ENCODE assay signal across 25 cellular contexts in genomic region chr9:120737411-120737810, GRCh38.
"Had no signal": no experiment of that assay in that cellular context is flagged by ENCODE, and none has a peak within 500 bp of the region (broad histone marks: within the 10 kb centered on the region; RNA-seq: fewer than 3 reads in every experiment).

No MANE protein-coding gene starts in this region.

- H3K27me3 Mint-ChIP-seq: activated CD4-positive, alpha-beta memory T cell treated with anti-CD3 and anti-CD28 coated beads for 36 hours; activated CD4-positive, alpha-beta T cell treated with anti-CD3 and anti-CD28 coated beads, Interleukin-2, amount 10 ng/mL, durations not matched to agents 24 days and 14 days; activated T-cell treated with anti-CD3 and anti-CD28 coated beads, Interleukin-2, amount 50 U/mL, for 24 hours; effector memory CD8-positive, alpha-beta T cell; naive B cell; progenitor cell of endocrine pancreas; stimulated activated naive B cell treated with anti-CD40 and anti-IgM and Interleukin-4, amounts not matched to agents 10 μg/mL and 1 μg/mL and 100 μg/mL, for 72 hours had no signal

- H3K4me1 ChIP-seq: gastroesophageal sphincter had no signal

- H3K9me3 Mint-ChIP-seq: activated CD4-positive, alpha-beta memory T cell treated with anti-CD3 and anti-CD28 coated beads for 36 hours; activated CD4-positive, alpha-beta T cell treated with anti-CD3 and anti-CD28 coated beads, Interleukin-2, amount 10 ng/mL, durations not matched to agents 24 days and 14 days; activated T-cell treated with anti-CD3 and anti-CD28 coated beads, Interleukin-2, amount 50 U/mL, for 24 hours; effector memory CD8-positive, alpha-beta T cell; mesothelial cell of epicardium; nephron progenitor cell; stimulated activated naive B cell treated with anti-CD40 and anti-IgM and Interleukin-4, amounts not matched to agents 10 μg/mL and 1 μg/mL and 100 μg/mL, for 72 hours had no signal

- H3K36me3 ChIP-seq: gastroesophageal sphincter, ovary, tibial nerve, WERI-Rb-1 had no signal

- H3K4me3 Mint-ChIP-seq: activated CD4-positive, alpha-beta memory T cell treated with anti-CD3 and anti-CD28 coated beads for 36 hours; activated CD4-positive, alpha-beta T cell treated with anti-CD3 and anti-CD28 coated beads, Interleukin-2, amount 10 ng/mL, durations not matched to agents 24 days and 14 days; activated T-cell treated with anti-CD3 and anti-CD28 coated beads, Interleukin-2, amount 50 U/mL, for 24 hours; effector memory CD8-positive, alpha-beta T cell; mesothelial cell of epicardium; naive B cell; nephron progenitor cell; stimulated activated naive B cell treated with anti-CD40 and anti-IgM and Interleukin-4, amounts not matched to agents 10 μg/mL and 1 μg/mL and 100 μg/mL, for 72 hours had no signal

- H3K27me3 ChIP-seq: gastroesophageal sphincter, hepatocyte, ovary, tibial nerve had no signal

- H3K36me3 Mint-ChIP-seq: mesothelial cell of epicardium, naive B cell had no signal

- H3K27ac ChIP-seq: gastroesophageal sphincter, hepatocyte, ovary, tibial nerve, WERI-Rb-1 had no signal

- H3K4me1 Mint-ChIP-seq: activated CD4-positive, alpha-beta T cell treated with anti-CD3 and anti-CD28 coated beads, Interleukin-2, amount 10 ng/mL, durations not matched to agents 24 days and 14 days; mesothelial cell of epicardium had no signal

- H3K4me3 ChIP-seq: gastroesophageal sphincter, hepatocyte, ovary, skin epidermis, tibial nerve had no signal

- H3K27ac Mint-ChIP-seq: activated CD4-positive, alpha-beta memory T cell treated with anti-CD3 and anti-CD28 coated beads for 36 hours; activated CD4-positive, alpha-beta T cell treated with anti-CD3 and anti-CD28 coated beads, Interleukin-2, amount 10 ng/mL, durations not matched to agents 24 days and 14 days; activated T-cell treated with anti-CD3 and anti-CD28 coated beads, Interleukin-2, amount 50 U/mL, for 24 hours; effector memory CD8-positive, alpha-beta T cell; mesothelial cell of epicardium; naive B cell; nephron progenitor cell; progenitor cell of endocrine pancreas; stimulated activated naive B cell treated with anti-CD40 and anti-IgM and Interleukin-4, amounts not matched to agents 10 μg/mL and 1 μg/mL and 100 μg/mL, for 72 hours had no signal

- DNase-seq: activated CD4-positive, alpha-beta memory T cell treated with anti-CD3 and anti-CD28 coated beads for 36 hours; activated CD4-positive, alpha-beta T cell treated with anti-CD3 and anti-CD28 coated beads, Interleukin-2, amount 10 ng/mL, durations not matched to agents 24 days and 14 days; activated CD8-positive, alpha-beta memory T cell treated with anti-CD3 and anti-CD28 coated beads, Interleukin-2, amount 50 U/mL, for 4 hours; activated gamma-delta T cell; activated naive CD4-positive, alpha-beta T cell treated with anti-CD3 and anti-CD28 coated beads, Interleukin-2, amount 50 U/mL, for 16 hours; activated T-cell treated with anti-CD3 and anti-CD28 coated beads, Interleukin-2, amount 50 U/mL, for 24 hours; amygdala; caudate nucleus; cortex of kidney; effector memory CD8-positive, alpha-beta T cell; islet precursor cell; left ventricle myocardium superior; mammary epithelial cell; naive B cell; nephron progenitor cell; ovary; stimulated activated naive B cell treated with anti-CD40 and anti-IgM and Interleukin-4, amounts not matched to agents 10 μg/mL and 1 μg/mL and 100 μg/mL, for 72 hours; T-helper 9 cell; WERI-Rb-1 had no signal

- H3K9me3 ChIP-seq: gastroesophageal sphincter, ovary, tibial nerve had no signal
